1 cellular context compared by ENCODE assay signal in genomic region chr11:105022998-105023397, GRCh38.
TF ChIP-seq lines count a peak whose summit lies in the region.

Gene CASP5 (minus strand): TSS chr11:105023168. CDS start chr11:105023136, 32 bp downstream.

TF ChIP-seq in GM23338, 12 proteins besides CTCF, POLR2A, EP300 and RAD21 (continued from another document):
- TF ChIP-seq ZNF462 (CRISPR knock-in tag; IDR thresholded peaks at IDR 0.05), result no peak
- TF ChIP-seq NANOG (IDR thresholded peaks at IDR 0.05; ENCODE audit: borderline replicate concordance), result no peak
- TF ChIP-seq POLR2AphosphoS5 (IDR thresholded peaks at IDR 0.05; ENCODE audit: low read depth), result no peak
- no peak for TF ChIP-seq REST (IDR thresholded peaks at IDR 0.05; ENCODE audit: unreplicated experiment)
- no peak for TF ChIP-seq EZH2phosphoT487 (IDR thresholded peaks at IDR 0.05; ENCODE audit: unreplicated experiment)
- no peak for TF ChIP-seq ZNF331 (CRISPR knock-in tag; IDR thresholded peaks at IDR 0.05; ENCODE audit: low read depth)
TF ChIP-seq in GM23338: peak in this region for 0.
